In genomic region chr7:148121426-148121825, GRCh38 we compare ENCODE assay signal across 28 cellular contexts.
"Had no signal": no experiment of that assay in that cellular context is flagged by ENCODE, and none has a peak within 500 bp of the region (broad histone marks: within the 10 kb centered on the region; RNA-seq: fewer than 3 reads in every experiment).

No MANE protein-coding gene starts in this region.

- H3K4me1 Mint-ChIP-seq: activated naive CD4-positive, alpha-beta T cell treated with anti-CD3 and anti-CD28 coated beads, Interleukin-2, amount 10 ng/mL, durations not matched to agents 7 days and 5 days; activated naive CD8-positive, alpha-beta T cell treated with anti-CD3 and anti-CD28 coated beads, Interleukin-2, amount 10 ng/mL, durations not matched to agents 7 days and 5 days; natural killer cell had no signal

- H3K4me1 ChIP-seq: esophagus muscularis mucosa, foreskin keratinocyte, heart right ventricle, right lobe of liver, testis, transverse colon had no signal

- H3K27ac Mint-ChIP-seq: activated CD4-positive, alpha-beta memory T cell treated with anti-CD3 and anti-CD28 coated beads for 36 hours; activated naive CD4-positive, alpha-beta T cell treated with anti-CD3 and anti-CD28 coated beads, Interleukin-2, amount 10 ng/mL, durations not matched to agents 7 days and 5 days; activated naive CD8-positive, alpha-beta T cell treated with anti-CD3 and anti-CD28 coated beads, Interleukin-2, amount 10 ng/mL, durations not matched to agents 7 days and 5 days; activated T-helper 1 cell treated with anti-CD3 and anti-CD28 coated beads, Interleukin-12 subunit alpha, Interleukin-12 subunit beta, Interleukin-2, Interleukin-4 antibody, amounts not matched to agents 30 ng/mL and 10 ng/mL and 1 ng/mL, durations not matched to agents 14 hours and 24 hours and 36 hours; endodermal cell; memory B cell; natural killer cell; T-helper 1 cell treated with Interleukin-12 subunit alpha and Interleukin-12 subunit beta and Interleukin-4 antibody, amounts not matched to agents 30 μg/mL and 1 μg/mL, for 36 hours had no signal

- H3K27me3 ChIP-seq: brain microvascular endothelial cell, esophagus muscularis mucosa, foreskin keratinocyte, testis, transverse colon had no signal

- H3K27ac ChIP-seq: brain microvascular endothelial cell, esophagus muscularis mucosa, foreskin keratinocyte, heart right ventricle, right lobe of liver, testis, transverse colon, WERI-Rb-1 had no signal

- H3K4me3 Mint-ChIP-seq: activated CD4-positive, alpha-beta memory T cell treated with anti-CD3 and anti-CD28 coated beads for 36 hours; activated naive CD4-positive, alpha-beta T cell treated with anti-CD3 and anti-CD28 coated beads, Interleukin-2, amount 10 ng/mL, durations not matched to agents 7 days and 5 days; activated naive CD8-positive, alpha-beta T cell treated with anti-CD3 and anti-CD28 coated beads, Interleukin-2, amount 10 ng/mL, durations not matched to agents 7 days and 5 days; activated T-helper 1 cell treated with anti-CD3 and anti-CD28 coated beads, Interleukin-12 subunit alpha, Interleukin-12 subunit beta, Interleukin-2, Interleukin-4 antibody, amounts not matched to agents 30 ng/mL and 10 ng/mL and 1 ng/mL, durations not matched to agents 14 hours and 24 hours and 36 hours; endodermal cell; memory B cell; natural killer cell; T-helper 1 cell treated with Interleukin-12 subunit alpha and Interleukin-12 subunit beta and Interleukin-4 antibody, amounts not matched to agents 30 μg/mL and 1 μg/mL, for 36 hours had no signal

- ATAC-seq: activated CD4-positive, CD25-positive, alpha-beta regulatory T cell treated with anti-CD3 and anti-CD28 coated beads, Interleukin-2, amount 50 U/mL, for 24 hours; foreskin keratinocyte; heart right ventricle; left colon; natural killer cell; right lobe of liver; stimulated activated naive CD8-positive, alpha-beta T cell treated with anti-CD3 and anti-CD28 coated beads, Interleukin-15, Interleukin-2, amounts not matched to agents 100 U/mL and 50 U/mL, for 24 hours had no signal

- H3K9me3 ChIP-seq: esophagus muscularis mucosa, heart right ventricle, right lobe of liver, testis, transverse colon had no signal

- DNase-seq: activated CD4-positive, alpha-beta memory T cell treated with anti-CD3 and anti-CD28 coated beads for 36 hours; activated CD4-positive, alpha-beta T cell treated with anti-CD3 and anti-CD28 coated beads for 48 hours; activated CD8-positive, alpha-beta memory T cell treated with anti-CD3 and anti-CD28 coated beads, Interleukin-2, amount 50 U/mL, for 4 hours; activated effector memory CD4-positive, alpha-beta T cell treated with anti-CD3 and anti-CD28 coated beads, Interleukin-2, amount 50 U/mL, for 16 hours; activated naive CD4-positive, alpha-beta T cell treated with anti-CD3 and anti-CD28 coated beads, Interleukin-2, amount 10 ng/mL, durations not matched to agents 7 days and 5 days; activated naive CD8-positive, alpha-beta T cell treated with anti-CD3 and anti-CD28 coated beads, Interleukin-2, amount 10 ng/mL, durations not matched to agents 7 days and 5 days; activated T-cell treated with anti-CD3 and anti-CD28 coated beads, Interleukin-2, amount 50 U/mL, for 1 hour; amniotic stem cell; brain microvascular endothelial cell; endodermal cell; foreskin keratinocyte; heart right ventricle; islet precursor cell; left colon; natural killer cell; posterior cingulate gyrus; right lobe of liver; stimulated activated CD4-positive, alpha-beta T cell treated with anti-CD3 and anti-CD28 coated beads, Interleukin-4, amount 100 ng/mL, for 1 hour; stimulated activated naive CD8-positive, alpha-beta T cell treated with anti-CD3 and anti-CD28 coated beads, Interleukin-15, Interleukin-2, amounts not matched to agents 100 U/mL and 50 U/mL, for 24 hours; T-helper 9 cell; testis; transverse colon; WERI-Rb-1 had no signal

- H3K27me3 Mint-ChIP-seq: activated naive CD4-positive, alpha-beta T cell treated with anti-CD3 and anti-CD28 coated beads, Interleukin-2, amount 10 ng/mL, durations not matched to agents 7 days and 5 days; activated naive CD8-positive, alpha-beta T cell treated with anti-CD3 and anti-CD28 coated beads, Interleukin-2, amount 10 ng/mL, durations not matched to agents 7 days and 5 days had no signal

- H3K9me3 Mint-ChIP-seq: activated CD4-positive, alpha-beta memory T cell treated with anti-CD3 and anti-CD28 coated beads for 36 hours; activated naive CD4-positive, alpha-beta T cell treated with anti-CD3 and anti-CD28 coated beads, Interleukin-2, amount 10 ng/mL, durations not matched to agents 7 days and 5 days; activated T-helper 1 cell treated with anti-CD3 and anti-CD28 coated beads, Interleukin-12 subunit alpha, Interleukin-12 subunit beta, Interleukin-2, Interleukin-4 antibody, amounts not matched to agents 30 ng/mL and 10 ng/mL and 1 ng/mL, durations not matched to agents 14 hours and 24 hours and 36 hours; endodermal cell; natural killer cell; T-helper 1 cell treated with Interleukin-12 subunit alpha and Interleukin-12 subunit beta and Interleukin-4 antibody, amounts not matched to agents 30 μg/mL and 1 μg/mL, for 36 hours had no signal

- H3K36me3 ChIP-seq: brain microvascular endothelial cell, esophagus muscularis mucosa, heart right ventricle, right lobe of liver, transverse colon, WERI-Rb-1 had no signal

- H3K36me3 Mint-ChIP-seq: activated CD4-positive, alpha-beta memory T cell treated with anti-CD3 and anti-CD28 coated beads for 36 hours; activated naive CD4-positive, alpha-beta T cell treated with anti-CD3 and anti-CD28 coated beads, Interleukin-2, amount 10 ng/mL, durations not matched to agents 7 days and 5 days; activated naive CD8-positive, alpha-beta T cell treated with anti-CD3 and anti-CD28 coated beads, Interleukin-2, amount 10 ng/mL, durations not matched to agents 7 days and 5 days; memory B cell; natural killer cell had no signal

- H3K4me3 ChIP-seq: esophagus muscularis mucosa, heart right ventricle, right lobe of liver, testis, transverse colon had no signal
